ENCODE assay signal across 2 cellular contexts in genomic region chr15:72669803-72670202, GRCh38. TPM values are rescaled to one million over a fixed set of nuclear protein-coding genes. Genes with fewer than 3 reads are reported as not detected.
"Had no signal": no experiment of that assay in that cellular context is flagged by ENCODE, and none has a peak within 500 bp of the region (broad histone marks: within the 10 kb centered on the region; RNA-seq: fewer than 3 reads in every experiment).

No MANE protein-coding gene starts in this region.

RNA-seq across cellular contexts. Expression of gene GOLGA6B, which starts 15.3 kb away (rescaled TPM):
- total RNA-seq: G401, GM12878 had no signal
- polyA plus RNA-seq: GM12878 had no signal

RNA-seq across cellular contexts. Expression of gene HIGD2B, which starts 16.2 kb away (rescaled TPM):
- total RNA-seq: G401 had no signal
